ENCODE assay signal across 2 cellular contexts in the genomic region with DNA sequence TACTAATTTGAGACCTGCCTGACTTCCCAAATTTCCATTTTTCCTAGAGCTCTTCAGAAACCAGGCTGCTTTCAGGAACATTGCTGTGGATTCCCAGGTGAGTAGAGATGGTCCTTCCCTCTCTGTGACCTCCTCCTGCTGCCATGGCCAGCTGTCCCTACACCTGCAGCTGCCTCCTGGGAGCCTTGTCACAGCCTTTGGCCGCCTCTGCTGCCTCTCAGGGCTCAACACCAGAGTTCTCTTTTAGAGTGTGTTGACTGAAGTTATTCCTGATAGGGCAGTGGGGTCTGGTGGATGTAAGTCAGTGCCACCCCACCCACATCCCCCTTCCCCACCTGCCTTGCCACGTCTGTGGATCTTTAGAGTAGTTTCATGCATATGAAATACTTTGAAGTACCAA.
TF ChIP-seq lines count a peak whose summit lies in the region.

No MANE protein-coding gene starts in this region.

TF ChIP-seq in GM23338, 12 proteins besides CTCF, POLR2A, EP300 and RAD21:
- no peak for TF ChIP-seq ZNF331 (CRISPR knock-in tag; IDR thresholded peaks at IDR 0.05; ENCODE audit: low read depth)
- no peak for TF ChIP-seq EZH2phosphoT487 (IDR thresholded peaks at IDR 0.05; ENCODE audit: unreplicated experiment)
- no peak for TF ChIP-seq ZNF114 (CRISPR knock-in tag; IDR thresholded peaks at IDR 0.05)
- no peak for TF ChIP-seq NANOG (IDR thresholded peaks at IDR 0.05; ENCODE audit: borderline replicate concordance)
- TF ChIP-seq STAT1 (IDR thresholded peaks at IDR 0.05; ENCODE audit: unreplicated experiment) = no peak

TF ChIP-seq in GM12878, 131 proteins besides CTCF, POLR2A, EP300 and RAD21:
- TF ChIP-seq, protein P1, sequence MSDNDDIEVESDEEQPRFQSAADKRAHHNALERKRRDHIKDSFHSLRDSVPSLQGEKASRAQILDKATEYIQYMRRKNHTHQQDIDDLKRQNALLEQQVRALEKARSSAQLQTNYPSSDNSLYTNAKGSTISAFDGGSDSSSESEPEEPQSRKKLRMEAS (IDR thresholded peaks at IDR 0.05; ENCODE audit: low read depth, low read length) = no peak
- TF ChIP-seq WRNIP1 (IDR thresholded peaks at IDR 0.05; ENCODE audit: borderline replicate concordance, low read depth, low read length) (no peak), NR2C2 (IDR thresholded peaks at IDR 0.05; ENCODE audit: borderline replicate concordance, control insufficient read depth, insufficient read length, low read depth) (no peak), SMAD5 (IDR thresholded peaks at IDR 0.05; ENCODE audit: low read depth) (no peak), SUZ12 (IDR thresholded peaks at IDR 0.05; ENCODE audit: unreplicated experiment) (no peak), RUNX3 (IDR thresholded peaks at IDR 0.05; ENCODE audit: low read length) (no peak), TCF12 (IDR thresholded peaks at IDR 0.05; ENCODE audit: low read depth, low read length) (no peak), TCF3 (IDR thresholded peaks at IDR 0.05; ENCODE audit: borderline replicate concordance, insufficient read depth, low read depth, low read length) (no peak), POU2F2 (IDR thresholded peaks at IDR 0.05; ENCODE audit: borderline replicate concordance, low read depth, low read length) (no peak), KAT2A (conservative IDR thresholded peaks at IDR 0.05; ENCODE audit: control insufficient read depth, low read depth, low read length) (no peak), CBX5 (IDR thresholded peaks at IDR 0.05; ENCODE audit: low read depth) (no peak), BACH1 (IDR thresholded peaks at IDR 0.05; ENCODE audit: borderline replicate concordance) (no peak), ZBED1 (IDR thresholded peaks at IDR 0.05; ENCODE audit: borderline replicate concordance) (no peak)
- TF ChIP-seq, protein P2, sequence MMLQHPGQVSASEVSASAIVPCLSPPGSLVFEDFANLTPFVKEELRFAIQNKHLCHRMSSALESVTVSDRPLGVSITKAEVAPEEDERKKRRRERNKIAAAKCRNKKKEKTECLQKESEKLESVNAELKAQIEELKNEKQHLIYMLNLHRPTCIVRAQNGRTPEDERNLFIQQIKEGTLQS (IDR thresholded peaks at IDR 0.05; ENCODE audit: borderline replicate concordance, extremely low read depth, low read depth, low read length) = no peak
- TF ChIP-seq, protein P3, sequence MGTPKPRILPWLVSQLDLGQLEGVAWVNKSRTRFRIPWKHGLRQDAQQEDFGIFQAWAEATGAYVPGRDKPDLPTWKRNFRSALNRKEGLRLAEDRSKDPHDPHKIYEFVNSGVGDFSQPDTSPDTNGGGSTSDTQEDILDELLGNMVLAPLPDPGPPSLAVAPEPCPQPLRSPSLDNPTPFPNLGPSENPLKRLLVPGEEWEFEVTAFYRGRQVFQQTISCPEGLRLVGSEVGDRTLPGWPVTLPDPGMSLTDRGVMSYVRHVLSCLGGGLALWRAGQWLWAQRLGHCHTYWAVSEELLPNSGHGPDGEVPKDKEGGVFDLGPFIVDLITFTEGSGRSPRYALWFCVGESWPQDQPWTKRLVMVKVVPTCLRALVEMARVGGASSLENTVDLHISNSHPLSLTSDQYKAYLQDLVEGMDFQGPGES (IDR thresholded peaks at IDR 0.05) = no peak
- TF ChIP-seq, protein P4, sequence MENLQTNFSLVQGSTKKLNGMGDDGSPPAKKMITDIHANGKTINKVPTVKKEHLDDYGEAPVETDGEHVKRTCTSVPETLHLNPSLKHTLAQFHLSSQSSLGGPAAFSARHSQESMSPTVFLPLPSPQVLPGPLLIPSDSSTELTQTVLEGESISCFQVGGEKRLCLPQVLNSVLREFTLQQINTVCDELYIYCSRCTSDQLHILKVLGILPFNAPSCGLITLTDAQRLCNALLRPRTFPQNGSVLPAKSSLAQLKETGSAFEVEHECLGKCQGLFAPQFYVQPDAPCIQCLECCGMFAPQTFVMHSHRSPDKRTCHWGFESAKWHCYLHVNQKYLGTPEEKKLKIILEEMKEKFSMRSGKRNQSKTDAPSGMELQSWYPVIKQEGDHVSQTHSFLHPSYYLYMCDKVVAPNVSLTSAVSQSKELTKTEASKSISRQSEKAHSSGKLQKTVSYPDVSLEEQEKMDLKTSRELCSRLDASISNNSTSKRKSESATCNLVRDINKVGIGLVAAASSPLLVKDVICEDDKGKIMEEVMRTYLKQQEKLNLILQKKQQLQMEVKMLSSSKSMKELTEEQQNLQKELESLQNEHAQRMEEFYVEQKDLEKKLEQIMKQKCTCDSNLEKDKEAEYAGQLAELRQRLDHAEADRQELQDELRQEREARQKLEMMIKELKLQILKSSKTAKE (IDR thresholded peaks at IDR 0.05; ENCODE audit: low read depth, poor library complexity, severe bottlenecking) = no peak
- TF ChIP-seq, protein P5, sequence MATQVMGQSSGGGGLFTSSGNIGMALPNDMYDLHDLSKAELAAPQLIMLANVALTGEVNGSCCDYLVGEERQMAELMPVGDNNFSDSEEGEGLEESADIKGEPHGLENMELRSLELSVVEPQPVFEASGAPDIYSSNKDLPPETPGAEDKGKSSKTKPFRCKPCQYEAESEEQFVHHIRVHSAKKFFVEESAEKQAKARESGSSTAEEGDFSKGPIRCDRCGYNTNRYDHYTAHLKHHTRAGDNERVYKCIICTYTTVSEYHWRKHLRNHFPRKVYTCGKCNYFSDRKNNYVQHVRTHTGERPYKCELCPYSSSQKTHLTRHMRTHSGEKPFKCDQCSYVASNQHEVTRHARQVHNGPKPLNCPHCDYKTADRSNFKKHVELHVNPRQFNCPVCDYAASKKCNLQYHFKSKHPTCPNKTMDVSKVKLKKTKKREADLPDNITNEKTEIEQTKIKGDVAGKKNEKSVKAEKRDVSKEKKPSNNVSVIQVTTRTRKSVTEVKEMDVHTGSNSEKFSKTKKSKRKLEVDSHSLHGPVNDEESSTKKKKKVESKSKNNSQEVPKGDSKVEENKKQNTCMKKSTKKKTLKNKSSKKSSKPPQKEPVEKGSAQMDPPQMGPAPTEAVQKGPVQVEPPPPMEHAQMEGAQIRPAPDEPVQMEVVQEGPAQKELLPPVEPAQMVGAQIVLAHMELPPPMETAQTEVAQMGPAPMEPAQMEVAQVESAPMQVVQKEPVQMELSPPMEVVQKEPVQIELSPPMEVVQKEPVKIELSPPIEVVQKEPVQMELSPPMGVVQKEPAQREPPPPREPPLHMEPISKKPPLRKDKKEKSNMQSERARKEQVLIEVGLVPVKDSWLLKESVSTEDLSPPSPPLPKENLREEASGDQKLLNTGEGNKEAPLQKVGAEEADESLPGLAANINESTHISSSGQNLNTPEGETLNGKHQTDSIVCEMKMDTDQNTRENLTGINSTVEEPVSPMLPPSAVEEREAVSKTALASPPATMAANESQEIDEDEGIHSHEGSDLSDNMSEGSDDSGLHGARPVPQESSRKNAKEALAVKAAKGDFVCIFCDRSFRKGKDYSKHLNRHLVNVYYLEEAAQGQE (IDR thresholded peaks at IDR 0.05; ENCODE audit: low read depth, low read length) = no peak
